In the genomic region with DNA sequence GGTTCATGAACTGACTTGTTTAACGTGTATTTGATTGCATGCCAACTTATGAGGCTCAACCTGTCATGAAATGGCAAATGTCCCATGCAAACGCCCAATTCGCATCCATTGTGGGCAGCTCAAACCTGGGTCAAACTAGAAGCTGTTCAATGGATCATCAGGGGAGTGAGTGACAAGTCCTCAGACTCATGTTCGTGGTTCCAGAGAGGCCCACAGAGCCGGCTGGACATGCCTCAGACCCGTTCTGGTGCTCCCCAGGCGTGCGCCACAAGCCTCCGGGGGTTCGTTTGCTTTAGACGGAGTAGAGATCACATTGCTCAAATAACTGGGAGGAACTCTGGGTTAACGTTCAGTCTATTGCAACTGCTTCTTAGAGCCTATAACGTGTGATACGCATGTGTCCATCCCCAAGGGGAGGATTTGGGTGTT, we compare ENCODE assay signal across 1 cellular context.
TF ChIP-seq lines count a peak whose summit lies in the region.

No MANE protein-coding gene starts in this region.

TF ChIP-seq in HepG2, 621 proteins besides CTCF, POLR2A, EP300 and RAD21 (continued from another document):
- TF ChIP-seq, protein P1, sequence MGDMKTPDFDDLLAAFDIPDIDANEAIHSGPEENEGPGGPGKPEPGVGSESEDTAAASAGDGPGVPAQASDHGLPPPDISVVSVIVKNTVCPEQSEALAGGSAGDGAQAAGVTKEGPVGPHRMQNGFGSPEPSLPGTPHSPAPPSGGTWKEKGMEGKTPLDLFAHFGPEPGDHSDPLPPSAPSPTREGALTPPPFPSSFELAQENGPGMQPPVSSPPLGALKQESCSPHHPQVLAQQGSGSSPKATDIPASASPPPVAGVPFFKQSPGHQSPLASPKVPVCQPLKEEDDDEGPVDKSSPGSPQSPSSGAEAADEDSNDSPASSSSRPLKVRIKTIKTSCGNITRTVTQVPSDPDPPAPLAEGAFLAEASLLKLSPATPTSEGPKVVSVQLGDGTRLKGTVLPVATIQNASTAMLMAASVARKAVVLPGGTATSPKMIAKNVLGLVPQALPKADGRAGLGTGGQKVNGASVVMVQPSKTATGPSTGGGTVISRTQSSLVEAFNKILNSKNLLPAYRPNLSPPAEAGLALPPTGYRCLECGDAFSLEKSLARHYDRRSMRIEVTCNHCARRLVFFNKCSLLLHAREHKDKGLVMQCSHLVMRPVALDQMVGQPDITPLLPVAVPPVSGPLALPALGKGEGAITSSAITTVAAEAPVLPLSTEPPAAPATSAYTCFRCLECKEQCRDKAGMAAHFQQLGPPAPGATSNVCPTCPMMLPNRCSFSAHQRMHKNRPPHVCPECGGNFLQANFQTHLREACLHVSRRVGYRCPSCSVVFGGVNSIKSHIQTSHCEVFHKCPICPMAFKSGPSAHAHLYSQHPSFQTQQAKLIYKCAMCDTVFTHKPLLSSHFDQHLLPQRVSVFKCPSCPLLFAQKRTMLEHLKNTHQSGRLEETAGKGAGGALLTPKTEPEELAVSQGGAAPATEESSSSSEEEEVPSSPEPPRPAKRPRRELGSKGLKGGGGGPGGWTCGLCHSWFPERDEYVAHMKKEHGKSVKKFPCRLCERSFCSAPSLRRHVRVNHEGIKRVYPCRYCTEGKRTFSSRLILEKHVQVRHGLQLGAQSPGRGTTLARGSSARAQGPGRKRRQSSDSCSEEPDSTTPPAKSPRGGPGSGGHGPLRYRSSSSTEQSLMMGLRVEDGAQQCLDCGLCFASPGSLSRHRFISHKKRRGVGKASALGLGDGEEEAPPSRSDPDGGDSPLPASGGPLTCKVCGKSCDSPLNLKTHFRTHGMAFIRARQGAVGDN (CRISPR knock-in tag; IDR thresholded peaks at IDR 0.05) = peak; percentile 49
- TF ChIP-seq, protein P2, sequence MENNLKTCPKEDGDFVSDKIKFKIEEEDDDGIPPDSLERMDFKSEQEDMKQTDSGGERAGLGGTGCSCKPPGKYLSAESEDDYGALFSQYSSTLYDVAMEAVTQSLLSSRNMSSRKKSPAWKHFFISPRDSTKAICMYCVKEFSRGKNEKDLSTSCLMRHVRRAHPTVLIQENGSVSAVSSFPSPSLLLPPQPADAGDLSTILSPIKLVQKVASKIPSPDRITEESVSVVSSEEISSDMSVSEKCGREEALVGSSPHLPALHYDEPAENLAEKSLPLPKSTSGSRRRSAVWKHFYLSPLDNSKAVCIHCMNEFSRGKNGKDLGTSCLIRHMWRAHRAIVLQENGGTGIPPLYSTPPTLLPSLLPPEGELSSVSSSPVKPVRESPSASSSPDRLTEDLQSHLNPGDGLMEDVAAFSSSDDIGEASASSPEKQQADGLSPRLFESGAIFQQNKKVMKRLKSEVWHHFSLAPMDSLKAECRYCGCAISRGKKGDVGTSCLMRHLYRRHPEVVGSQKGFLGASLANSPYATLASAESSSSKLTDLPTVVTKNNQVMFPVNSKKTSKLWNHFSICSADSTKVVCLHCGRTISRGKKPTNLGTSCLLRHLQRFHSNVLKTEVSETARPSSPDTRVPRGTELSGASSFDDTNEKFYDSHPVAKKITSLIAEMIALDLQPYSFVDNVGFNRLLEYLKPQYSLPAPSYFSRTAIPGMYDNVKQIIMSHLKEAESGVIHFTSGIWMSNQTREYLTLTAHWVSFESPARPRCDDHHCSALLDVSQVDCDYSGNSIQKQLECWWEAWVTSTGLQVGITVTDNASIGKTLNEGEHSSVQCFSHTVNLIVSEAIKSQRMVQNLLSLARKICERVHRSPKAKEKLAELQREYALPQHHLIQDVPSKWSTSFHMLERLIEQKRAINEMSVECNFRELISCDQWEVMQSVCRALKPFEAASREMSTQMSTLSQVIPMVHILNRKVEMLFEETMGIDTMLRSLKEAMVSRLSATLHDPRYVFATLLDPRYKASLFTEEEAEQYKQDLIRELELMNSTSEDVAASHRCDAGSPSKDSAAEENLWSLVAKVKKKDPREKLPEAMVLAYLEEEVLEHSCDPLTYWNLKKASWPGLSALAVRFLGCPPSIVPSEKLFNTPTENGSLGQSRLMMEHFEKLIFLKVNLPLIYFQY (CRISPR knock-in tag; IDR thresholded peaks at IDR 0.05; ENCODE audit: borderline replicate concordance) = 0 out of 2 replicates have a peak, but pooled peaks have one; percentile 52
- TF ChIP-seq, protein P3, sequence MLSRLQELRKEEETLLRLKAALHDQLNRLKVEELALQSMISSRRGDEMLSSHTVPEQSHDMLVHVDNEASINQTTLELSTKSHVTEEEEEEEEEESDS (CRISPR knock-in tag; IDR thresholded peaks at IDR 0.05; ENCODE audit: borderline replicate concordance) = no peak
- TF ChIP-seq, protein P4, sequence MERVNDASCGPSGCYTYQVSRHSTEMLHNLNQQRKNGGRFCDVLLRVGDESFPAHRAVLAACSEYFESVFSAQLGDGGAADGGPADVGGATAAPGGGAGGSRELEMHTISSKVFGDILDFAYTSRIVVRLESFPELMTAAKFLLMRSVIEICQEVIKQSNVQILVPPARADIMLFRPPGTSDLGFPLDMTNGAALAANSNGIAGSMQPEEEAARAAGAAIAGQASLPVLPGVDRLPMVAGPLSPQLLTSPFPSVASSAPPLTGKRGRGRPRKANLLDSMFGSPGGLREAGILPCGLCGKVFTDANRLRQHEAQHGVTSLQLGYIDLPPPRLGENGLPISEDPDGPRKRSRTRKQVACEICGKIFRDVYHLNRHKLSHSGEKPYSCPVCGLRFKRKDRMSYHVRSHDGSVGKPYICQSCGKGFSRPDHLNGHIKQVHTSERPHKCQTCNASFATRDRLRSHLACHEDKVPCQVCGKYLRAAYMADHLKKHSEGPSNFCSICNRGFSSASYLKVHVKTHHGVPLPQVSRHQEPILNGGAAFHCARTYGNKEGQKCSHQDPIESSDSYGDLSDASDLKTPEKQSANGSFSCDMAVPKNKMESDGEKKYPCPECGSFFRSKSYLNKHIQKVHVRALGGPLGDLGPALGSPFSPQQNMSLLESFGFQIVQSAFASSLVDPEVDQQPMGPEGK (CRISPR knock-in tag; IDR thresholded peaks at IDR 0.05) = peak; percentile 60; the same call in 1 of the 2 replicates
- TF ChIP-seq SIN3A (IDR thresholded peaks at IDR 0.05; ENCODE audit: borderline replicate concordance, low read depth, low read length) (no peak), KDM1A (CRISPR knock-in tag; IDR thresholded peaks at IDR 0.05) (no peak), ZNF263 (CRISPR knock-in tag; IDR thresholded peaks at IDR 0.05) (peak; percentile 97), JUN (CRISPR knock-in tag; IDR thresholded peaks at IDR 0.05) (no peak), HNF4A (CRISPR knock-in tag; IDR thresholded peaks at IDR 0.05) (peak; percentile 46; the same call in 1 of the 2 replicates), PITX1 (CRISPR knock-in tag; IDR thresholded peaks at IDR 0.05) (0 out of 2 replicates have a peak, but pooled peaks have one; percentile 28), ZNF747 (CRISPR knock-in tag; IDR thresholded peaks at IDR 0.05; ENCODE audit: borderline replicate concordance) (no peak), NCOA5 (CRISPR knock-in tag; IDR thresholded peaks at IDR 0.05) (no peak), PPARG (CRISPR knock-in tag; conservative IDR thresholded peaks at IDR 0.05) (no peak)
- TF ChIP-seq, protein P5, sequence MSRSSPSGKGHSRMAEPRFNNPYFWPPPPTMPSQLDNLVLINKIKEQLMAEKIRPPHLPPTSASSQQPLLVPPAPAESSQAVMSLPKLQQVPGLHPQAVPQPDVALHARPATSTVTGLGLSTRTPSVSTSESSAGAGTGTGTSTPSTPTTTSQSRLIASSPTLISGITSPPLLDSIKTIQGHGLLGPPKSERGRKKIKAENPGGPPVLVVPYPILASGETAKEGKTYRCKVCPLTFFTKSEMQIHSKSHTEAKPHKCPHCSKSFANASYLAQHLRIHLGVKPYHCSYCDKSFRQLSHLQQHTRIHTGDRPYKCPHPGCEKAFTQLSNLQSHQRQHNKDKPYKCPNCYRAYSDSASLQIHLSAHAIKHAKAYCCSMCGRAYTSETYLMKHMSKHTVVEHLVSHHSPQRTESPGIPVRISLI (CRISPR knock-in tag; IDR thresholded peaks at IDR 0.05; ENCODE audit: borderline replicate concordance) = no peak
